ENCODE assay signal across 8 cellular contexts in genomic region chr1:234495231-234495990, GRCh38. TPM values are rescaled to one million over a fixed set of nuclear protein-coding genes. Genes with fewer than 3 reads are reported as not detected.
DNase-seq lines count a peak whose midpoint lies in the region; ATAC-seq lines count a peak whose summit lies in the region.

No MANE protein-coding gene starts in this region.

- ATAC-seq in activated CD4-positive, CD25-positive, alpha-beta regulatory T cell treated with anti-CD3 and anti-CD28 coated beads, Interleukin-2, amount 50 U/mL, for 24 hours: peak; percentile 23 to 30

- no peak for DNase-seq in activated CD4-positive, CD25-positive, alpha-beta regulatory T cell (lab: John Stamatoyannopoulos, UW)
- peak; percentile 63 for DNase-seq in H4 (ENCODE audit: low spot score)
- peak; percentile 61 for DNase-seq in MV-4-11 (lab: John Stamatoyannopoulos, UW)
- peak; percentile 82 for DNase-seq in fibroblast of gingiva (ENCODE audit: low read depth)
- DNase-seq in 8988T: no peak
- no peak for DNase-seq in NOMO-1 treated with dmso at 0.1 percent for 144 hours (lab: John Stamatoyannopoulos, UW; ENCODE audit: unreplicated experiment)
- DNase-seq in SHP77 treated with DMSO at 0.1 percent for 48 hours (lab: John Stamatoyannopoulos, UW): no peak

RNA-seq across cellular contexts. Expression of gene TARBP1, which starts 16.4 kb away (rescaled TPM):
- total RNA-seq in H4 (2014; rRNA removed; shearing (Covaris generic)): 14.7 and 16.7 TPM in 2 replicates

Comparison
In these comparisons a context has a peak if more than half of its experiments do, and no peak if none do; other contexts are left out.
1. DNase-seq: peak in H4 (single experiment), MV-4-11 (single experiment) and fibroblast of gingiva (single experiment); none in activated CD4-positive, CD25-positive, alpha-beta regulatory T cell (0 of 4), 8988T (single experiment), NOMO-1 treated with dmso at 0.1 percent for 144 hours (single experiment) and SHP77 treated with DMSO at 0.1 percent for 48 hours (single experiment).